1 cellular context compared by ENCODE assay signal in the genomic region with DNA sequence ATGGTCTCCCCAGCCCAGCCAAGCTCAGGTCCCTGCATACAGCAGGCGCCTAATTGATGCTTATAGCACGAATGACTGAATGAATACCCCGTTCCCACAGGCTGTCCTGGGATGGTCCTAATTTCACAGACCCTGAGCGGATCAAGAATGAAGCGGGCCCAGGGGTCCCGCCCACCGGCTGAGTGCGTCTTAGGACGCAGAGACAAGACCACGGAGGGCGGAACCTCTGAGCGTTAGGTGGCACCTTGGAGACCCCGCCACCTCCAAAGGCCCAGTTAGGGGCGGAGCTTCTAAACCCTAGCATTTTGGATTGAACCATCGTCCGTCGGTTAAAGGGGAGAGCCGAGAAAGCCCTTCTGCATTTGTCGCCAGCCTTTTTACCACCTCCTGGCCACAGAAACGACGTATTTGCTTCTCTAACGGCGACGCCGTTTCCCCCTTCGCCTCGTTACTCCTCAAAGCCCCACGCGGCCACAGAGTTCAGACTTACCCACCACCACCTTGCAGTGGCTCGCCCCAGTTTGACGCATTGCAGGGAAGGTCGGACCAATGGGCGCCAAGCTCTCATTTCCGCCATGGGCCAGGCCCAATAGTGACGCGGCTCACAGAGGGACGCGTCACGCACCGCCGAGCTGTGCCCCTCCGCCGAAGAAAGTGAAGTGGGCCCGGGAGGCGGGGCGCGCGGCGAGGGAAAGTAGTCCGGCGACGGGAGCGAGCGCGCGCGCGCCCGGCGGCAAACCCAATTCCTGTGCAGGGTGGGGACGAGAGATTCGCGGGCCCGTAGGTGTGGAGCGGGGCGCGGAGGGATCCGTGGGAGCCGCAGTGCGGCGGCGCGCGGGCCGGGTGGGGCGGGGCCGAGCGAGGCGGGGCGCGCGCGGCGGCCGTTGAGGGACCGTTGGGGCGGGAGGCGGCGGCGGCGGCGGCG.
TF ChIP-seq lines count a peak whose summit lies in the region.

No MANE protein-coding gene starts in this region.

TF ChIP-seq in K562, 482 proteins besides CTCF, POLR2A, EP300 and RAD21 (continues in another document):
- TF ChIP-seq, protein P1, sequence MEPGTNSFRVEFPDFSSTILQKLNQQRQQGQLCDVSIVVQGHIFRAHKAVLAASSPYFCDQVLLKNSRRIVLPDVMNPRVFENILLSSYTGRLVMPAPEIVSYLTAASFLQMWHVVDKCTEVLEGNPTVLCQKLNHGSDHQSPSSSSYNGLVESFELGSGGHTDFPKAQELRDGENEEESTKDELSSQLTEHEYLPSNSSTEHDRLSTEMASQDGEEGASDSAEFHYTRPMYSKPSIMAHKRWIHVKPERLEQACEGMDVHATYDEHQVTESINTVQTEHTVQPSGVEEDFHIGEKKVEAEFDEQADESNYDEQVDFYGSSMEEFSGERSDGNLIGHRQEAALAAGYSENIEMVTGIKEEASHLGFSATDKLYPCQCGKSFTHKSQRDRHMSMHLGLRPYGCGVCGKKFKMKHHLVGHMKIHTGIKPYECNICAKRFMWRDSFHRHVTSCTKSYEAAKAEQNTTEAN (CRISPR knock-in tag; IDR thresholded peaks at IDR 0.05): 0 out of 2 replicates have a peak, but pooled peaks have one; percentile 33
- TF ChIP-seq TOE1 (IDR thresholded peaks at IDR 0.05; ENCODE audit: borderline replicate concordance): peak; percentile 94
- TF ChIP-seq TOE1 (CRISPR knock-in tag; IDR thresholded peaks at IDR 0.05; ENCODE audit: borderline replicate concordance, low read depth): no peak
- TF ChIP-seq, protein P2, sequence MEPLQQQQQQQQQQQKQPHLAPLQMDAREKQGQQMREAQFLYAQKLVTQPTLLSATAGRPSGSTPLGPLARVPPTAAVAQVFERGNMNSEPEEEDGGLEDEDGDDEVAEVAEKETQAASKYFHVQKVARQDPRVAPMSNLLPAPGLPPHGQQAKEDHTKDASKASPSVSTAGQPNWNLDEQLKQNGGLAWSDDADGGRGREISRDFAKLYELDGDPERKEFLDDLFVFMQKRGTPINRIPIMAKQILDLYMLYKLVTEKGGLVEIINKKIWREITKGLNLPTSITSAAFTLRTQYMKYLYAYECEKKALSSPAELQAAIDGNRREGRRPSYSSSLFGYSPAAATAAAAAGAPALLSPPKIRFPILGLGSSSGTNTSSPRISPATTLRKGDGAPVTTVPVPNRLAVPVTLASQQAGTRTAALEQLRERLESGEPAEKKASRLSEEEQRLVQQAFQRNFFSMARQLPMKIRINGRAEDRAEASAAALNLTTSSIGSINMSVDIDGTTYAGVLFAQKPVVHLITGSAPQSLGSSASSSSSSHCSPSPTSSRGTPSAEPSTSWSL (CRISPR knock-in tag; IDR thresholded peaks at IDR 0.05; ENCODE audit: borderline replicate concordance): no peak
- TF ChIP-seq MAFF (IDR thresholded peaks at IDR 0.05; ENCODE audit: low read length): peak; percentile 68
- TF ChIP-seq PTBP1 (IDR thresholded peaks at IDR 0.05; ENCODE audit: low read depth, low read length): no peak
- peak; percentile 84; the same call in 1 of the 2 replicates for TF ChIP-seq CGGBP1 (CRISPR knock-in tag; IDR thresholded peaks at IDR 0.05)
- no peak for TF ChIP-seq ZNF507 (tag; conservative IDR thresholded peaks at IDR 0.05)
- TF ChIP-seq IFI16 (CRISPR knock-in tag; IDR thresholded peaks at IDR 0.05): no peak
- no peak for TF ChIP-seq SNAPC5 (CRISPR knock-in tag; IDR thresholded peaks at IDR 0.05)
- no peak for TF ChIP-seq SRSF1 (IDR thresholded peaks at IDR 0.05; ENCODE audit: low read depth, low read length)
- peak; percentile 67; the same call in 1 of the 2 replicates for TF ChIP-seq ZNF668 (CRISPR knock-in tag; IDR thresholded peaks at IDR 0.05)
- TF ChIP-seq ELK3 (CRISPR knock-in tag; IDR thresholded peaks at IDR 0.05): no peak
- peak; percentile 76 for TF ChIP-seq LCOR (CRISPR knock-in tag; IDR thresholded peaks at IDR 0.05)
- TF ChIP-seq KLF1 (tag; IDR thresholded peaks at IDR 0.05): peak; percentile 98
- no peak for TF ChIP-seq RBM15 (IDR thresholded peaks at IDR 0.05; ENCODE audit: insufficient read depth, low read length)
- peak; percentile 98 for TF ChIP-seq SMAD4 (CRISPR knock-in tag; conservative IDR thresholded peaks at IDR 0.05)
- peak; percentile 74 to 82 for TF ChIP-seq NRF1 (conservative IDR thresholded peaks at IDR 0.05 in 1 of 2, IDR thresholded peaks at IDR 0.05 in 1 of 2)
- no peak for TF ChIP-seq HNRNPL (IDR thresholded peaks at IDR 0.05; ENCODE audit: low read depth, low read length)
- TF ChIP-seq TEAD2 (tag; IDR thresholded peaks at IDR 0.05): no peak
- TF ChIP-seq, protein P3, sequence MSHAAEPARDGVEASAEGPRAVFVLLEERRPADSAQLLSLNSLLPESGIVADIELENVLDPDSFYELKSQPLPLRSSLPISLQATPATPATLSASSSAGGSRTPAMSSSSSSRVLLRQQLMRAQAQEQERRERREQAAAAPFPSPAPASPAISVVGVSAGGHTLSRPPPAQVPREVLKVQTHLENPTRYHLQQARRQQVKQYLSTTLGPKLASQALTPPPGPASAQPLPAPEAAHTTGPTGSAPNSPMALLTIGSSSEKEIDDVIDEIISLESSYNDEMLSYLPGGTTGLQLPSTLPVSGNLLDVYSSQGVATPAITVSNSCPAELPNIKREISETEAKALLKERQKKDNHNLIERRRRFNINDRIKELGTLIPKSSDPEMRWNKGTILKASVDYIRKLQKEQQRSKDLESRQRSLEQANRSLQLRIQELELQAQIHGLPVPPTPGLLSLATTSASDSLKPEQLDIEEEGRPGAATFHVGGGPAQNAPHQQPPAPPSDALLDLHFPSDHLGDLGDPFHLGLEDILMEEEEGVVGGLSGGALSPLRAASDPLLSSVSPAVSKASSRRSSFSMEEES (CRISPR knock-in tag; IDR thresholded peaks at IDR 0.05): no peak
- TF ChIP-seq HMG20A (CRISPR knock-in tag; conservative IDR thresholded peaks at IDR 0.05): no peak
- no peak; the same call in 1 of the 2 replicates for TF ChIP-seq FOXO4 (CRISPR knock-in tag; IDR thresholded peaks at IDR 0.05)
- no peak for TF ChIP-seq GATA2 (CRISPR knock-in tag; IDR thresholded peaks at IDR 0.05)
- TF ChIP-seq ELF2 (CRISPR knock-in tag; IDR thresholded peaks at IDR 0.05): peak; percentile 58
- peak; percentile 93 for TF ChIP-seq E2F8 (IDR thresholded peaks at IDR 0.05; ENCODE audit: low read depth, partially characterized antibody)
- TF ChIP-seq ZNF354B (CRISPR knock-in tag; IDR thresholded peaks at IDR 0.05): no peak
- TF ChIP-seq ARID2 (IDR thresholded peaks at IDR 0.05): no peak
- peak; percentile 86 for TF ChIP-seq GMEB1 (CRISPR knock-in tag; IDR thresholded peaks at IDR 0.05)
- TF ChIP-seq, protein P4, sequence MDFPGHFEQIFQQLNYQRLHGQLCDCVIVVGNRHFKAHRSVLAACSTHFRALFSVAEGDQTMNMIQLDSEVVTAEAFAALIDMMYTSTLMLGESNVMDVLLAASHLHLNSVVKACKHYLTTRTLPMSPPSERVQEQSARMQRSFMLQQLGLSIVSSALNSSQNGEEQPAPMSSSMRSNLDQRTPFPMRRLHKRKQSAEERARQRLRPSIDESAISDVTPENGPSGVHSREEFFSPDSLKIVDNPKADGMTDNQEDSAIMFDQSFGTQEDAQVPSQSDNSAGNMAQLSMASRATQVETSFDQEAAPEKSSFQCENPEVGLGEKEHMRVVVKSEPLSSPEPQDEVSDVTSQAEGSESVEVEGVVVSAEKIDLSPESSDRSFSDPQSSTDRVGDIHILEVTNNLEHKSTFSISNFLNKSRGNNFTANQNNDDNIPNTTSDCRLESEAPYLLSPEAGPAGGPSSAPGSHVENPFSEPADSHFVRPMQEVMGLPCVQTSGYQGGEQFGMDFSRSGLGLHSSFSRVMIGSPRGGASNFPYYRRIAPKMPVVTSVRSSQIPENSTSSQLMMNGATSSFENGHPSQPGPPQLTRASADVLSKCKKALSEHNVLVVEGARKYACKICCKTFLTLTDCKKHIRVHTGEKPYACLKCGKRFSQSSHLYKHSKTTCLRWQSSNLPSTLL (IDR thresholded peaks at IDR 0.05): no peak
- TF ChIP-seq CSDE1 (IDR thresholded peaks at IDR 0.05): no peak
- no peak for TF ChIP-seq THRB (CRISPR knock-in tag; conservative IDR thresholded peaks at IDR 0.05)
- peak; percentile 81; the same call in 1 of the 2 replicates for TF ChIP-seq DIDO1 (tag; IDR thresholded peaks at IDR 0.05; ENCODE audit: low read depth)
- peak; percentile 76; the same call in 1 of the 2 replicates for TF ChIP-seq NFRKB (IDR thresholded peaks at IDR 0.05; ENCODE audit: low read depth)
